Comparison of ENCODE assay signal across 8 cellular contexts in genomic region chr19:5578094-5578846, GRCh38. TPM values are rescaled to one million over a fixed set of nuclear protein-coding genes. Genes with fewer than 3 reads are reported as not detected.
DNase-seq lines count a peak whose midpoint lies in the region; ATAC-seq and TF ChIP-seq lines count a peak whose summit lies in the region.

No MANE protein-coding gene starts in this region.

- H3K27me3 ChIP-seq in HL-60 (ENCODE audit: insufficient read depth, poor library complexity, severe bottlenecking) (no peaks in the 10 kb centered on the region), thoracic aorta (replicated peaks; ENCODE audit: insufficient read depth) (no peaks in the 10 kb centered on the region)

- H3K9me3 ChIP-seq in thoracic aorta = no peaks in the 10 kb centered on the region

- H3K4me3 ChIP-seq in HL-60 (replicated peaks; ENCODE audit: insufficient read depth, low read length) (no peak overlapping the region), fibroblast of pulmonary artery (replicated peaks; ENCODE audit: low read depth, low read length) (no peak overlapping the region), thoracic aorta (peak overlapping the region; percentile 37)

- H3K27ac ChIP-seq in HL-60 (replicated peaks) (no peak overlapping the region), thoracic aorta (no peak overlapping the region)

- peak; percentile 68 for DNase-seq in CD1c-positive myeloid dendritic cell (ENCODE audit: extremely low spot score)
- DNase-seq in HL-60 (ENCODE audit: low read depth in 1 of 2, low spot score in 1 of 2) = peak; percentile 23 to 58
- peak; percentile 49 for DNase-seq in RPMI7951 (ENCODE audit: low read depth)
- DNase-seq in activated T-helper 1 cell treated with Interleukin-2 at 50 U/mL for 16 hours (ENCODE audit: low read depth) = peak; percentile 50
- peak; percentile 55 for DNase-seq in fibroblast of pulmonary artery (ENCODE audit: low read depth)
- peak in 46 of 56 donors; percentile 10 to 78 (median 35) for DNase-seq in nucleus accumbens (lab: John Stamatoyannopoulos, UW)
- no peak for DNase-seq in thoracic aorta (ENCODE audit: low spot score)

- TF ChIP-seq CTCF in HL-60 (IDR thresholded peaks at IDR 0.05; ENCODE audit: insufficient read depth, low read length) (peak; percentile 90), fibroblast of pulmonary artery (IDR thresholded peaks at IDR 0.05; ENCODE audit: low read length, missing control alignments) (peak; percentile 77), thoracic aorta (IDR thresholded peaks at IDR 0.05) (peak; percentile 97)

- ATAC-seq in thoracic aorta (ENCODE audit: insufficient number of reproducible peaks, low FRiP score, low read depth) (no peak), HG02852 (IDR thresholded peaks at IDR 0.05; ENCODE audit: unreplicated experiment) (no peak)

- no peaks in the 10 kb centered on the region for H3K36me3 ChIP-seq in thoracic aorta

- H3K4me1 ChIP-seq in thoracic aorta (ENCODE audit: control insufficient read depth in 1 of 2, low read depth in 2 of 2) = peaks cover 0 to 4% of the 10 kb centered on the region in 2 donors

RNA-seq across cellular contexts. Expression of gene TINCR, which starts 10.5 kb away (rescaled TPM):
- 0.12 TPM in 1 of 2 replicates, not detected in the other for total RNA-seq in RPMI7951 (2014; rRNA removed; shearing (Covaris generic))
- 1 to 10 TPM in 1 of 2 donors, under 1 TPM in 1; 0.56 to 2.0 TPM for total RNA-seq in thoracic aorta

RNA-seq across cellular contexts. Expression of gene SAFB2, which starts 44.3 kb away (rescaled TPM):
- 13.6 and 14.9 TPM in 2 replicates for total RNA-seq in RPMI7951 (2014; rRNA removed; shearing (Covaris generic))
- total RNA-seq in thoracic aorta = 10 to 100 TPM; 55.1 to 80.6 TPM

RNA-seq across cellular contexts. Expression of gene SAFB, which starts 44.6 kb away (rescaled TPM):
- total RNA-seq in RPMI7951 (2014; rRNA removed; shearing (Covaris generic)) = 19.5 and 21.9 TPM in 2 replicates
- total RNA-seq in thoracic aorta = 100 to 1,000 TPM in 1 of 2 donors, 10 to 100 TPM in 1; 28.6 to 101 TPM
